In the genomic region with DNA sequence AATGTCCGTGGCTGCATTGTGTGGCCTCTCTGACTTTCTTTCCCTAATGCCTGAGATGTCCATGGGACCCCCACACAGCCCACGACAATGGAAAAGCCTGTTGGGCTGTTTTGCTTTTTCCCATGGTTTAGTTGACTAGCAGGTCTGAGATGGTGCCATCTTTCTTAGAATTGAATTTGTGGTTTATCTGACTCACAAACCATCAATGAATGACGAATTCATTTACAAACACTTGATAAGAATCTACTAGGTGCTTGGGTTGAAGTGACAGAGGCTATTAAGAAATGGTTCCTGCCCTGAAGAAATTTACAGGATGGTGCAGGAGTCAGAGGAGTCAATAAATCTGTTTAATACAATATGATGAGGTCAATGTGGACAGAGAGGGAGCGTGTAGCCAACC, we compare ENCODE assay signal across 17 cellular contexts.
DNase-seq lines count a peak whose midpoint lies in the region; ATAC-seq and TF ChIP-seq lines count a peak whose summit lies in the region.
"Had no signal": no experiment of that assay in that cellular context is flagged by ENCODE, and none has a peak within 500 bp of the region (broad histone marks: within the 10 kb centered on the region; RNA-seq: fewer than 3 reads in every experiment).

No MANE protein-coding gene starts in this region.

- H3K4me1 Mint-ChIP-seq in MCF 10A (ENCODE audit: insufficient read depth, unreplicated experiment), result peaks cover 28% of the 10 kb centered on the region

- in situ Hi-C loops in mammary epithelial cell (cut with MboI; ENCODE audit: low sequenced_read_pairs in 2 of 2), result no loop called here

- H3K4me1 ChIP-seq in breast epithelium, result no peaks in the 10 kb centered on the region
- peaks cover 33% of the 10 kb centered on the region for H3K4me1 ChIP-seq in PC-9 (replicated peaks; ENCODE audit: insufficient read depth)
- H3K4me1 ChIP-seq in mammary epithelial cell (ENCODE audit: insufficient read depth, low read length), result peaks cover 9% of the 10 kb centered on the region

- no peak for TF ChIP-seq CTCF in MCF 10A (IDR thresholded peaks at IDR 0.05; ENCODE audit: unreplicated experiment)
- no peak for TF ChIP-seq CTCF in breast epithelium (IDR thresholded peaks at IDR 0.05)
- no peak for TF ChIP-seq CTCF in PC-9 (conservative IDR thresholded peaks at IDR 0.05)
- TF ChIP-seq CTCF in mammary epithelial cell (conservative IDR thresholded peaks at IDR 0.05 in 1 of 2, IDR thresholded peaks at IDR 0.05 in 1 of 2; ENCODE audit: extremely low read depth in 1 of 2, insufficient read depth in 1 of 2, low read depth in 1 of 2, low read length in 2 of 2), result no peak

- no TSS peak for BruUV-seq in MCF 10A (replicated peaks; lab: Mats Ljungman, UMichigan)
- BruUV-seq in PC-9 (replicated peaks; lab: Mats Ljungman, UMichigan), result no TSS peak
- no TSS peak for BruUV-seq in mammary epithelial cell (replicated peaks; lab: Mats Ljungman, UMichigan)

- no peak overlapping the region for H3K9ac ChIP-seq in mammary epithelial cell (ENCODE audit: insufficient read depth, low read length)

- CTCF ChIA-PET in MCF 10A (lab: Yijun Ruan, JAX) (interaction anchor here (0.9 to 9.4 kb wide), 4 partner anchors 13 to 356 kb away, joined by 4 to 113 read pairs (median 6); no protein-coding TSS in a partner anchor), PC-9 (lab: Charles Lee) (no interaction called here), mammary epithelial cell (lab: Charles Lee; ENCODE audit: low non-redundant PET) (no interaction called here)

- dilution Hi-C loops in mammary epithelial cell (cut with HindIII; ENCODE audit: low sequenced_read_pairs), result no loop called here

- 9% methylated on average over 3 of the region's 4 CpGs for WGBS in mammary epithelial cell (ENCODE audit: low coverage, missing lambda C conversion rate)

- H3K9me3 ChIP-seq in breast epithelium (no peaks in the 10 kb centered on the region), PC-9 (ENCODE audit: insufficient read depth, low read depth) (no peaks in the 10 kb centered on the region), mammary epithelial cell (replicated peaks; ENCODE audit: insufficient read depth, low read length) (peaks cover 2% of the 10 kb centered on the region)
- H3K9me3 ChIP-seq: ovary had no signal

- no peak overlapping the region for H3K4me3 ChIP-seq in breast epithelium
- no peak overlapping the region for H3K4me3 ChIP-seq in PC-9
- H3K4me3 ChIP-seq in mammary epithelial cell (replicated peaks in 1 of 3; ENCODE audit: insufficient read depth in 1 of 3, low read depth in 2 of 3, low read length in 3 of 3), result no peak overlapping the region
- H3K4me3 ChIP-seq: hepatocyte, ovary had no signal

- intact Hi-C loops in MCF 10A (cut with micrococcal nuclease), result no loop called here
- intact Hi-C loops in breast epithelium (cut with DNase I; ENCODE audit: low total_unique reads), result no loop called here
- intact Hi-C loops in PC-9 (cut with micrococcal nuclease; ENCODE audit: unreplicated experiment), result loop anchor here (5.0 kb wide), 2 partner anchors 72 to 177 kb away; no protein-coding TSS in a partner anchor
- intact Hi-C loops in mammary epithelial cell (cut with micrococcal nuclease), result loop anchor here (5.0 kb wide), 1 partner anchor 132 kb away; no protein-coding TSS in a partner anchor

- H3K27me3 ChIP-seq in breast epithelium (no peaks in the 10 kb centered on the region), PC-9 (ENCODE audit: insufficient read depth, low read depth) (no peaks in the 10 kb centered on the region), mammary epithelial cell (ENCODE audit: insufficient read depth, low read length) (peaks cover 6% of the 10 kb centered on the region)
- H3K27me3 ChIP-seq: ovary had no signal

- H3K79me2 ChIP-seq in PC-9 (ENCODE audit: low read depth), result no peaks in the 10 kb centered on the region
- H3K79me2 ChIP-seq in mammary epithelial cell (ENCODE audit: insufficient read depth, low read length), result no peaks in the 10 kb centered on the region
- H3K79me2 ChIP-seq: hepatocyte had no signal

- no peaks in the 10 kb centered on the region for H3K36me3 Mint-ChIP-seq in MCF 10A (ENCODE audit: insufficient read depth, unreplicated experiment)
- H3K36me3 Mint-ChIP-seq: CD8-positive, alpha-beta T cell had no signal

- TF ChIP-seq POLR2A in breast epithelium (IDR thresholded peaks at IDR 0.05), result no peak

- H4K20me1 ChIP-seq in PC-9 (ENCODE audit: insufficient read depth) (no peaks in the 10 kb centered on the region), mammary epithelial cell (ENCODE audit: insufficient read depth, low read length) (no peaks in the 10 kb centered on the region)

- DNase-seq in MCF 10A (ENCODE audit: unreplicated experiment) (no peak), breast epithelium (ENCODE audit: low spot score in 2 of 2) (no peak), PC-9 (peak; percentile 13 to 90), mammary epithelial cell (peak; percentile 80), NCI-H1105 treated with DMSO at 0.1 percent for 48 hours (lab: John Stamatoyannopoulos, UW) (no peak), NCI-H146 (lab: John Stamatoyannopoulos, UW) (no peak)
- DNase-seq in stimulated activated CD4-positive, alpha-beta T cell treated with anti-CD3 and anti-CD28 coated beads, Interleukin-2, amount 100 ng/mL, for 48 hours, result no peak
- DNase-seq: aorta; CD8-positive, alpha-beta T cell; islet precursor cell; naive thymus-derived CD4-positive, alpha-beta T cell; NCI-H1694; NCI-H2227 treated with DMSO at 0.1 percent for 48 hours; ovary had no signal

- H3K27ac Mint-ChIP-seq in MCF 10A (ENCODE audit: low read depth, unreplicated experiment), result peak overlapping the region; percentile 40
- H3K27ac Mint-ChIP-seq: CD8-positive, alpha-beta T cell had no signal

- no peaks in the 10 kb centered on the region for H3K36me3 ChIP-seq in breast epithelium
- H3K36me3 ChIP-seq in PC-9 (ENCODE audit: low read depth), result no peaks in the 10 kb centered on the region
- H3K36me3 ChIP-seq in mammary epithelial cell (ENCODE audit: insufficient read depth, low read length), result no peaks in the 10 kb centered on the region
- H3K36me3 ChIP-seq: ovary had no signal

- H3K9me3 Mint-ChIP-seq in MCF 10A (ENCODE audit: unreplicated experiment), result no peaks in the 10 kb centered on the region
- H3K9me3 Mint-ChIP-seq: CD8-positive, alpha-beta T cell had no signal

- H2AFZ ChIP-seq in PC-9 (no peak overlapping the region), mammary epithelial cell (ENCODE audit: low read depth, low read length) (no peak overlapping the region)
- H2AFZ ChIP-seq: hepatocyte had no signal

- H3F3A ChIP-seq in PC-9 (ENCODE audit: insufficient read depth, low read depth), result peaks cover 21% of the 10 kb centered on the region

- H3K4me2 ChIP-seq in PC-9 (peak overlapping the region; percentile 31), mammary epithelial cell (ENCODE audit: insufficient read depth, low read depth, low read length) (no peak overlapping the region)
- H3K4me2 ChIP-seq: hepatocyte had no signal

- H3K27me3 Mint-ChIP-seq in MCF 10A (ENCODE audit: insufficient read depth, unreplicated experiment), result peaks cover 15% of the 10 kb centered on the region

- H3K27ac ChIP-seq in breast epithelium (no peak overlapping the region), PC-9 (peak overlapping the region; percentile 63), mammary epithelial cell (ENCODE audit: insufficient read depth, low read depth, low read length) (no peak overlapping the region)
- H3K27ac ChIP-seq: hepatocyte, ovary had no signal

- H3K9me2 ChIP-seq in PC-9 (ENCODE audit: insufficient read depth), result no peaks in the 10 kb centered on the region

- ATAC-seq in GM21825 (IDR thresholded peaks at IDR 0.05; ENCODE audit: unreplicated experiment), result no peak
- ATAC-seq: CD8-positive, alpha-beta T cell; naive thymus-derived CD4-positive, alpha-beta T cell; sciatic nerve had no signal

- H3K4me3 Mint-ChIP-seq in MCF 10A (ENCODE audit: unreplicated experiment), result no peak overlapping the region
- H3K4me3 Mint-ChIP-seq: CD8-positive, alpha-beta T cell; naive thymus-derived CD4-positive, alpha-beta T cell had no signal

- POLR2A ChIA-PET in MCF 10A (lab: Yijun Ruan, JAX), result interaction anchor here (0.9 kb wide), 1 partner anchor 14 kb away, joined by 5 read pairs; no protein-coding TSS in a partner anchor
- POLR2A ChIA-PET in PC-9 (lab: Charles Lee; ENCODE audit: unreplicated experiment), result interaction anchor here (0.7 kb wide), 1 partner anchor 76 kb away, joined by 4 read pairs; a partner anchor contains a TSS

Comparison
In these comparisons a context has a peak if more than half of its experiments do, and no peak if none do; other contexts are left out.
1. DNase-seq: peak in PC-9 (2 of 2) and mammary epithelial cell (single experiment); none in MCF 10A (single experiment), breast epithelium (0 of 2), NCI-H1105 treated with DMSO at 0.1 percent for 48 hours (single experiment), NCI-H146 (single experiment) and stimulated activated CD4-positive, alpha-beta T cell treated with anti-CD3 and anti-CD28 coated beads, Interleukin-2, amount 100 ng/mL, for 48 hours (0 of 2).
2. intact Hi-C loops: an anchor here in PC-9 (5.0 kb wide) and mammary epithelial cell (5.0 kb wide); none called in MCF 10A and breast epithelium.